ENCODE assay signal across 8 cellular contexts in the genomic region with DNA sequence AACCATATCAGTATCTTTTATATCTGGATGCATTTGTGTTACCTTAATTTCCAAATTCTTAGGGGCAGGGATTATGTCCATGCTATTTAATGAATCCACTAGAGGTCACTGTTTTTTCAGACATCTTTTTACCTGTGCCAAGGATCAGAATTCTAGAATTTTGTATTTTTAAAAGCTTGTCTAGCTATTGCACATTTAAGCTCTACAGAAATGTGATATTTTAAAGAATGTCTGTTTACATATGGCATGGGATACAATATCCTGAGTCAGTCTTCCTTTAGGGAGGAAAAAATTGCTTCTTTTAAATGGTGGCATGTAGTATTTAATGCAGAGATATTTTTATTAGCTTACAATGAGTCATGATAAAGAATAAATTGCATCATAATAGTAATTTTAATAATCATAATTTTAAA. TPM values are rescaled to one million over a fixed set of nuclear protein-coding genes. Genes with fewer than 3 reads are reported as not detected.
DNase-seq lines count a peak whose midpoint lies in the region; ATAC-seq and TF ChIP-seq lines count a peak whose summit lies in the region.

No MANE protein-coding gene starts in this region.

- H4K5ac ChIP-seq in mesendoderm (ENCODE audit: low read length): no peak overlapping the region

- H3K18ac ChIP-seq in mesendoderm (ENCODE audit: low read length): no peak overlapping the region

- intact Hi-C loops in Panc1 (cut with micrococcal nuclease; ENCODE audit: unreplicated experiment): no loop called here

- no peak overlapping the region for H4K8ac ChIP-seq in mesendoderm (ENCODE audit: low read depth, low read length)

- no peak overlapping the region for H2AK5ac ChIP-seq in mesendoderm (ENCODE audit: low read length)

- peak; percentile 54; the same call in 1 of the 2 replicates for TF ChIP-seq CTCF in Panc1 (IDR thresholded peaks at IDR 0.05)
- peak; percentile 41 for TF ChIP-seq CTCF in epithelial cell of esophagus (IDR thresholded peaks at IDR 0.05; ENCODE audit: insufficient read depth, low read depth, low read length, missing control alignments)
- TF ChIP-seq CTCF in parathyroid adenoma (IDR thresholded peaks at IDR 0.05): peak; percentile 41

- no peak overlapping the region for H3K56ac ChIP-seq in mesendoderm (ENCODE audit: low read length)

- H3K36me3 ChIP-seq in Panc1 (ENCODE audit: control insufficient read depth, insufficient read depth, low read length) (peaks cover 5% of the 10 kb centered on the region; the same call in 1 of the 2 replicates), parathyroid adenoma (ENCODE audit: control insufficient read depth, insufficient read depth, low read length) (no peaks in the 10 kb centered on the region), mesendoderm (ENCODE audit: control insufficient read depth, insufficient read depth, low read length) (no peaks in the 10 kb centered on the region)

- in situ Hi-C loops in Panc1 (cut with HindIII; ENCODE audit: low pct_unique_long_range_greater_than_20kb, low sequenced_read_pairs): no loop called here

- H2BK120ac ChIP-seq in mesendoderm (ENCODE audit: low read depth, low read length): no peak overlapping the region

- H2AFZ ChIP-seq in parathyroid adenoma: no peak overlapping the region

- no peak overlapping the region for H2BK15ac ChIP-seq in mesendoderm (replicated peaks; ENCODE audit: low read depth)

- no peak overlapping the region for H3K27ac ChIP-seq in Panc1 (ENCODE audit: low read length)
- H3K27ac ChIP-seq in parathyroid adenoma: no peak overlapping the region
- no peak overlapping the region for H3K27ac ChIP-seq in mesendoderm (ENCODE audit: low read depth, low read length)

- no peaks in the 10 kb centered on the region for H3K9me3 ChIP-seq in Panc1 (ENCODE audit: control insufficient read depth, insufficient read depth, low read depth, low read length)
- H3K9me3 ChIP-seq in parathyroid adenoma (ENCODE audit: control insufficient read depth, low read length): no peaks in the 10 kb centered on the region

- H3K4ac ChIP-seq in mesendoderm (ENCODE audit: low read depth, low read length): no peak overlapping the region

- ATAC-seq in Panc1 (no peak), GM21367 (IDR thresholded peaks at IDR 0.05; ENCODE audit: unreplicated experiment) (no peak), HG02870 (IDR thresholded peaks at IDR 0.05; ENCODE audit: unreplicated experiment) (no peak)

- H3K4me1 ChIP-seq in Panc1 (ENCODE audit: control insufficient read depth, insufficient read depth, low read length): no peaks in the 10 kb centered on the region
- H3K4me1 ChIP-seq in parathyroid adenoma: no peaks in the 10 kb centered on the region
- no peaks in the 10 kb centered on the region for H3K4me1 ChIP-seq in mesendoderm (ENCODE audit: control insufficient read depth, low read depth, low read length)

- no peaks in the 10 kb centered on the region for H3K27me3 ChIP-seq in Panc1 (ENCODE audit: control insufficient read depth, insufficient read depth, low read length)
- no peaks in the 10 kb centered on the region for H3K27me3 ChIP-seq in parathyroid adenoma (ENCODE audit: control insufficient read depth, insufficient read depth, low read length)
- H3K27me3 ChIP-seq in mesendoderm (ENCODE audit: insufficient read depth, low read length, poor library complexity): no peaks in the 10 kb centered on the region

- H3K79me1 ChIP-seq in mesendoderm (ENCODE audit: low read length): no peaks in the 10 kb centered on the region

- no peaks in the 10 kb centered on the region for H3K79me2 ChIP-seq in parathyroid adenoma
- no peaks in the 10 kb centered on the region for H3K79me2 ChIP-seq in mesendoderm (ENCODE audit: control insufficient read depth, insufficient read depth, low read length)

- POLR2A ChIA-PET in HEK293T (lab: Yijun Ruan, JAX) (interaction anchor here (1.2 to 1.5 kb wide), 3 partner anchors 11 to 176 kb away, joined by 3 read pairs; partner anchors contain the start of genes GLMN and RPAP2), Panc1 (lab: Charles Lee) (no interaction called here)

- H2BK5ac ChIP-seq in mesendoderm (ENCODE audit: low read length): no peak overlapping the region

- DNase-seq in D341Med (ENCODE audit: low spot score): peak; percentile 33
- DNase-seq in HEK293T (ENCODE audit: extremely low spot score): peak; percentile 28
- DNase-seq in Panc1 (ENCODE audit: low read depth, low spot score): no peak
- peak; percentile 43 for DNase-seq in epithelial cell of esophagus (ENCODE audit: low read depth)
- DNase-seq in mesendoderm: no peak

- H3K4me3 ChIP-seq in Panc1 (ENCODE audit: low read depth in 2 of 2, low read length in 2 of 2) (no peak overlapping the region), epithelial cell of esophagus (ENCODE audit: low read length) (no peak overlapping the region), parathyroid adenoma (ENCODE audit: low read depth, low read length) (no peak overlapping the region), mesendoderm (ENCODE audit: low read length) (no peak overlapping the region)

- CTCF ChIA-PET in HEK293T (lab: Yijun Ruan, JAX) (interaction anchor here (0.6 to 1.0 kb wide), 5 partner anchors 9 to 589 kb away, joined by 3 to 5 read pairs (median 4); no protein-coding TSS in a partner anchor), Panc1 (lab: Charles Lee) (no interaction called here)

- H3K4me2 ChIP-seq in parathyroid adenoma (ENCODE audit: low read length) (no peak overlapping the region), mesendoderm (ENCODE audit: low read length) (no peak overlapping the region)

- H3K9ac ChIP-seq in parathyroid adenoma (no peak overlapping the region), mesendoderm (ENCODE audit: low read length) (no peak overlapping the region)

- no TSS peak for BruUV-seq in Panc1 (replicated peaks; lab: Mats Ljungman, UMichigan)

- no peak overlapping the region for H3K23ac ChIP-seq in mesendoderm (ENCODE audit: low read length)

TF ChIP-seq in HEK293T, 16 proteins besides CTCF, POLR2A, EP300 and RAD21:
- TF ChIP-seq TARDBP (IDR thresholded peaks at IDR 0.05): no peak
- TF ChIP-seq BHLHE40 (IDR thresholded peaks at IDR 0.05; ENCODE audit: borderline replicate concordance): no peak
- no peak for TF ChIP-seq SP1 (IDR thresholded peaks at IDR 0.05)
- TF ChIP-seq FOXM1 (IDR thresholded peaks at IDR 0.05; ENCODE audit: borderline replicate concordance): no peak
- no peak for TF ChIP-seq FOXK2 (IDR thresholded peaks at IDR 0.05)
- no peak for TF ChIP-seq HDGF (IDR thresholded peaks at IDR 0.05; ENCODE audit: borderline replicate concordance)
- no peak for TF ChIP-seq SUZ12 (IDR thresholded peaks at IDR 0.05)
- TF ChIP-seq FOXA1 (IDR thresholded peaks at IDR 0.05): no peak
- TF ChIP-seq ELF4 (IDR thresholded peaks at IDR 0.05): no peak
- TF ChIP-seq ARNT (IDR thresholded peaks at IDR 0.05): no peak
- TF ChIP-seq ZNF384 (IDR thresholded peaks at IDR 0.05): no peak

RNA-seq across cellular contexts. Expression of gene RPAP2, which starts 11.3 kb away (rescaled TPM):
- total RNA-seq in Panc1 (2021; ENCODE audit: unreplicated experiment): 16.3 TPM
- 5.5 TPM for polyA plus RNA-seq in Panc1 (2012; ENCODE audit: insufficient read length)
- 17.0 TPM for polyA plus RNA-seq in mesendoderm (2013, experiment 1 of 2)
- polyA plus RNA-seq in mesendoderm (2013, experiment 2 of 2): 15.4 TPM

RNA-seq across cellular contexts. Expression of gene GLMN, which starts 11.4 kb away (rescaled TPM):
- total RNA-seq in Panc1 (2021; ENCODE audit: unreplicated experiment): 10.4 TPM
- polyA plus RNA-seq in Panc1 (2012; ENCODE audit: insufficient read length): 3.4 TPM
- 28.0 TPM for polyA plus RNA-seq in mesendoderm (2013, experiment 1 of 2)
- 28.2 TPM for polyA plus RNA-seq in mesendoderm (2013, experiment 2 of 2)

Comparison
In these comparisons a context has a peak if more than half of its experiments do, and no peak if none do; other contexts are left out.
1. DNase-seq: peak in D341Med (single experiment), HEK293T (single experiment) and epithelial cell of esophagus (single experiment); none in Panc1 (single experiment) and mesendoderm (single experiment).
2. Peak in every context shown above with its lines, with median percentiles within 50 percentile points of each other: CTCF ChIP-seq.